8 cellular contexts compared by ENCODE assay signal in the genomic region with DNA sequence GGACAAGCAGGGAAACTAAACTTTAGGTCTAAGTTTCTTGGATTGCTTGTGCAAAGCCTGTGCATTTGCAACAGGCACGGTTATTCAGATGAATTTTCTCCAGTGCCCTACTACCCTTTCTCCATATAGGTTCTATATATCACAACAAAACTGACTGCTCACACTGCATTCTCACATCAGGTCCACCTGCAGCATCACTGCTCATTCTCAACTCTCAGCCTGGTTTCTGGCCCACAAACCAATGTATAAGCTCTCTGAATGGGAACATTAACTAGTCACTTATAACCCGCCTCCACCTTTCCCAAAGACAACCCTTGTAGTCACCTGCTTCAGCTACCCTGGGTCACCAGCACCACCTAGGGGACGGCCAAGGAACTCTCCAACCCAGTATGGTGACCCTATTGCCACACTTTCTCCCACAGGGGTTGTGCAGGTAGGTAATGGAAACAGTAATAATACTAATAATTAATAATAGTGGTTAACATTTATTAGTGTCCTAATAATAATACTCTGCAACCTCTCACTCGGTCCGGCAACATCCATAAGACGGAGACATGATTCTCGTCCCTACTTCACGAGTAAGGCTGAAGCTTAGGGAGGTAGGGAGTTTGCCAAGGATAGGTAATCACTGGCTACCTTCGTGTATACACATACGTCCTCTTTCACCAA.
A peak's percentile ranks its signal among the peaks of the same experiment; 100 is the strongest.
DNase-seq lines count a peak whose midpoint lies in the region; ATAC-seq and TF ChIP-seq lines count a peak whose summit lies in the region.

No MANE protein-coding gene starts in this region.

- ATAC-seq in GM19023 (IDR thresholded peaks at IDR 0.05; ENCODE audit: unreplicated experiment): peak; percentile 67
- ATAC-seq in HG02610 (IDR thresholded peaks at IDR 0.05; ENCODE audit: unreplicated experiment): no peak

- TF ChIP-seq POLR2A in thyroid gland (IDR thresholded peaks at IDR 0.05): no peak

- no peak overlapping the region for H3K27ac ChIP-seq in thyroid gland

- BruUV-seq in MCF 10A (replicated peaks; lab: Mats Ljungman, UMichigan): no TSS peak

- DNase-seq in CD1c-positive myeloid dendritic cell (ENCODE audit: extremely low spot score): peak; percentile 33
- DNase-seq in T-helper 2 cell treated with Interferon-gamma antibody and Interleukin-4, amounts not matched to agents 5 μg/mL and 100 μg/mL, for 36 hours (ENCODE audit: low spot score): peak; percentile 29
- peak; percentile 39 for DNase-seq in MCF 10A (ENCODE audit: unreplicated experiment)
- peak in 1 of 2 experiments; percentile 60 for DNase-seq in mesothelial cell of epicardium (ENCODE audit: low spot score in 2 of 2, unreplicated experiment in 2 of 2)
- peak; percentile 41 to 59 for DNase-seq in thyroid gland

- no peaks in the 10 kb centered on the region for H3K27me3 Mint-ChIP-seq in T-helper 2 cell treated with Interferon-gamma antibody and Interleukin-4, amounts not matched to agents 5 μg/mL and 100 μg/mL, for 36 hours (ENCODE audit: low read depth)
- H3K27me3 Mint-ChIP-seq in MCF 10A (ENCODE audit: insufficient read depth, unreplicated experiment): no peaks in the 10 kb centered on the region
- H3K27me3 Mint-ChIP-seq in mesothelial cell of epicardium (ENCODE audit: low read depth): no peaks in the 10 kb centered on the region

- H3K9me3 ChIP-seq in thyroid gland: no peaks in the 10 kb centered on the region

- H3K4me1 ChIP-seq in thyroid gland: peaks cover 0 to 5% of the 10 kb centered on the region in 2 donors

- H3K4me3 ChIP-seq in thyroid gland (replicated peaks in 1 of 3): no peak overlapping the region

- H3K27me3 ChIP-seq in thyroid gland: no peaks in the 10 kb centered on the region

- intact Hi-C loops in MCF 10A (cut with micrococcal nuclease) (no loop called here), thyroid gland (cut with DNase I) (loop anchor here (5.0 kb wide), 1 partner anchor 119 kb away; no protein-coding TSS in a partner anchor)

- H3K4me3 Mint-ChIP-seq in T-helper 2 cell treated with Interferon-gamma antibody and Interleukin-4, amounts not matched to agents 5 μg/mL and 100 μg/mL, for 36 hours: no peak overlapping the region
- no peak overlapping the region for H3K4me3 Mint-ChIP-seq in MCF 10A (ENCODE audit: unreplicated experiment)
- no peak overlapping the region for H3K4me3 Mint-ChIP-seq in mesothelial cell of epicardium

- H3K9me3 Mint-ChIP-seq in T-helper 2 cell treated with Interferon-gamma antibody and Interleukin-4, amounts not matched to agents 5 μg/mL and 100 μg/mL, for 36 hours: no peaks in the 10 kb centered on the region
- H3K9me3 Mint-ChIP-seq in MCF 10A (ENCODE audit: unreplicated experiment): no peaks in the 10 kb centered on the region
- no peaks in the 10 kb centered on the region for H3K9me3 Mint-ChIP-seq in mesothelial cell of epicardium

- no peak for TF ChIP-seq EP300 in Ishikawa (IDR thresholded peaks at IDR 0.05; ENCODE audit: borderline replicate concordance)

- POLR2A ChIA-PET in MCF 10A (lab: Yijun Ruan, JAX): no interaction called here

- 84% methylated on average over 10 of the region's 10 CpGs for WGBS in thyroid gland, 2 donors

- peak; percentile 90 for TF ChIP-seq RAD21 in Ishikawa (IDR thresholded peaks at IDR 0.05; ENCODE audit: low read depth)

- CTCF ChIA-PET in MCF 10A (lab: Yijun Ruan, JAX): interaction anchor here (0.6 to 8.6 kb wide), 21 partner anchors 7 to 497 kb away, joined by 3 to 181 read pairs (median 3); no protein-coding TSS in a partner anchor

- peaks cover 13 to 21% of the 10 kb centered on the region in 2 donors for H3K36me3 ChIP-seq in thyroid gland

- no peak overlapping the region for H3K27ac Mint-ChIP-seq in T-helper 2 cell treated with Interferon-gamma antibody and Interleukin-4, amounts not matched to agents 5 μg/mL and 100 μg/mL, for 36 hours
- H3K27ac Mint-ChIP-seq in MCF 10A (ENCODE audit: low read depth, unreplicated experiment): no peak overlapping the region
- no peak overlapping the region for H3K27ac Mint-ChIP-seq in mesothelial cell of epicardium

- H3K36me3 Mint-ChIP-seq in T-helper 2 cell treated with Interferon-gamma antibody and Interleukin-4, amounts not matched to agents 5 μg/mL and 100 μg/mL, for 36 hours (ENCODE audit: low read depth): peaks cover 22% of the 10 kb centered on the region
- H3K36me3 Mint-ChIP-seq in MCF 10A (ENCODE audit: insufficient read depth, unreplicated experiment) (peaks cover 94% of the 10 kb centered on the region), mesothelial cell of epicardium (peaks cover 40% of the 10 kb centered on the region)

- peaks cover 28% of the 10 kb centered on the region for H3K4me1 Mint-ChIP-seq in T-helper 2 cell treated with Interferon-gamma antibody and Interleukin-4, amounts not matched to agents 5 μg/mL and 100 μg/mL, for 36 hours (ENCODE audit: low read depth)
- H3K4me1 Mint-ChIP-seq in MCF 10A (ENCODE audit: insufficient read depth, unreplicated experiment): peaks cover 10% of the 10 kb centered on the region
- no peaks in the 10 kb centered on the region for H3K4me1 Mint-ChIP-seq in mesothelial cell of epicardium

- TF ChIP-seq CTCF in MCF 10A (IDR thresholded peaks at IDR 0.05; ENCODE audit: unreplicated experiment) (peak; percentile 73), mesothelial cell of epicardium (IDR thresholded peaks at IDR 0.05; ENCODE audit: unreplicated experiment) (peak; percentile 75), thyroid gland (IDR thresholded peaks at IDR 0.05) (peak; percentile 19 to 71 (median 66))

TF ChIP-seq in Ishikawa, 13 proteins besides CTCF, POLR2A, EP300 and RAD21:
- TF ChIP-seq TCF12 (IDR thresholded peaks at IDR 0.05; ENCODE audit: low read depth) (no peak), TEAD4 (IDR thresholded peaks at IDR 0.05) (no peak), TAF1 (IDR thresholded peaks at IDR 0.05; ENCODE audit: low read depth) (no peak), CEBPB (IDR thresholded peaks at IDR 0.05) (peak; percentile 57), REST (IDR thresholded peaks at IDR 0.05; ENCODE audit: low read depth) (no peak), EGR1 (IDR thresholded peaks at IDR 0.05) (no peak)
TF ChIP-seq in Ishikawa: peak in this region for 1.
